Comparison of ENCODE assay signal across 20 cellular contexts in genomic region chr11:19436932-19437331, GRCh38.
DNase-seq lines count a peak whose midpoint lies in the region; ATAC-seq and TF ChIP-seq lines count a peak whose summit lies in the region.
"Had no signal": no experiment of that assay in that cellular context is flagged by ENCODE, and none has a peak within 500 bp of the region (broad histone marks: within the 10 kb centered on the region; RNA-seq: fewer than 3 reads in every experiment).

No MANE protein-coding gene starts in this region.

- H3K27me3 ChIP-seq in GM06990 (replicated peaks; ENCODE audit: control insufficient read depth, insufficient read depth, low read length) (no peaks in the 10 kb centered on the region), Karpas-422 (ENCODE audit: low read length) (no peaks in the 10 kb centered on the region)
- H3K27me3 ChIP-seq: ascending aorta had no signal

- H3K9me3 ChIP-seq in Karpas-422 (ENCODE audit: low read length) (no peaks in the 10 kb centered on the region), T-helper 17 cell (ENCODE audit: control insufficient read depth, low read length, poor library complexity, severe bottlenecking) (no peaks in the 10 kb centered on the region)
- H3K9me3 ChIP-seq: ascending aorta had no signal

- no peak overlapping the region for H3K27ac Mint-ChIP-seq in T-helper 17 cell
- H3K27ac Mint-ChIP-seq in Calu3 (ENCODE audit: unreplicated experiment) = no peak overlapping the region
- H3K27ac Mint-ChIP-seq: CD8-positive, alpha-beta T cell; IgD-negative memory B cell; stimulated activated naive CD8-positive, alpha-beta T cell treated with anti-CD3 and anti-CD28 coated beads, Interleukin-15, amount 100 ng/mL, for 72 hours had no signal

- no peak overlapping the region for H3K9ac ChIP-seq in Karpas-422 (ENCODE audit: low read length)

- H3K79me2 ChIP-seq in Karpas-422 (ENCODE audit: low read length) = no peaks in the 10 kb centered on the region

- H3K36me3 Mint-ChIP-seq in T-helper 17 cell (ENCODE audit: low read depth) = peaks cover 2% of the 10 kb centered on the region
- peaks cover 2% of the 10 kb centered on the region for H3K36me3 Mint-ChIP-seq in Calu3 (ENCODE audit: insufficient read depth, unreplicated experiment)
- H3K36me3 Mint-ChIP-seq: CD8-positive, alpha-beta T cell had no signal

- H3K4me1 Mint-ChIP-seq in T-helper 17 cell = no peaks in the 10 kb centered on the region
- peaks cover 46% of the 10 kb centered on the region for H3K4me1 Mint-ChIP-seq in Calu3 (ENCODE audit: low read depth, unreplicated experiment)

- peak; percentile 40 for ATAC-seq in GM18870 (IDR thresholded peaks at IDR 0.05; ENCODE audit: unreplicated experiment)
- ATAC-seq in HG02852 (IDR thresholded peaks at IDR 0.05; ENCODE audit: unreplicated experiment) = peak; percentile 29
- ATAC-seq in activated CD4-positive, CD25-positive, alpha-beta regulatory T cell treated with anti-CD3 and anti-CD28 coated beads, Interleukin-2, amount 50 U/mL, for 24 hours = no peak
- ATAC-seq in T-helper 17 cell = no peak
- ATAC-seq: CD8-positive, alpha-beta T cell; left lobe of liver; right cardiac atrium; stimulated activated naive CD8-positive, alpha-beta T cell treated with anti-CD3 and anti-CD28 coated beads, Interleukin-15, amount 100 ng/mL, for 72 hours had no signal

- peak; percentile 43 for DNase-seq in GM06990 (ENCODE audit: extremely low read depth, insufficient read length)
- peak; percentile 46 for DNase-seq in Karpas-422
- DNase-seq in T-helper 17 cell = no peak
- no peak for DNase-seq in NCI-H187 treated with DMSO at 0.1 percent for 48 hours (lab: John Stamatoyannopoulos, UW)
- no peak for DNase-seq in Calu3
- DNase-seq: activated effector memory CD4-positive, alpha-beta T cell treated with anti-CD3 and anti-CD28 coated beads, Interleukin-2, amount 50 U/mL, for 16 hours; CD8-positive, alpha-beta T cell; NCI-H1105 treated with DMSO at 0.1 percent for 48 hours; NCI-H2171 treated with DMSO at 0.1 percent for 48 hours; NCI-H774; nucleus accumbens; right cardiac atrium; Right ventricle myocardium superior; stimulated activated naive CD8-positive, alpha-beta T cell treated with anti-CD3 and anti-CD28 coated beads, Interleukin-15, amount 100 ng/mL, for 72 hours had no signal

- no peak overlapping the region for H2AFZ ChIP-seq in Karpas-422 (ENCODE audit: low read length)

- H3K36me3 ChIP-seq in GM06990 (ENCODE audit: control insufficient read depth, insufficient read depth, low read length) (no peaks in the 10 kb centered on the region), Karpas-422 (ENCODE audit: insufficient read depth, low read length) (no peaks in the 10 kb centered on the region)
- H3K36me3 ChIP-seq: ascending aorta had no signal

- no peak overlapping the region for H3K4me3 ChIP-seq in GM06990 (replicated peaks; ENCODE audit: low read depth, low read length)
- H3K4me3 ChIP-seq in Karpas-422 (ENCODE audit: low read length) = no peak overlapping the region
- H3K4me3 ChIP-seq: ascending aorta had no signal

- H4K20me1 ChIP-seq in Karpas-422 (ENCODE audit: insufficient read depth, low read depth, low read length) = no peaks in the 10 kb centered on the region

- intact Hi-C loops in Calu3 (cut with micrococcal nuclease; ENCODE audit: unreplicated experiment) = loop anchor here (5.0 kb wide), 1 partner anchor 65 kb away; no protein-coding TSS in a partner anchor

- no peaks in the 10 kb centered on the region for H3K9me2 ChIP-seq in Karpas-422 (replicated peaks; ENCODE audit: insufficient read depth, low read length)

- BruUV-seq in Calu3 (replicated peaks; lab: Mats Ljungman, UMichigan) = no TSS peak

- TF ChIP-seq CTCF in GM06990 (IDR thresholded peaks at IDR 0.05; ENCODE audit: insufficient read depth, low read length, poor library complexity, severe bottlenecking) = no peak
- TF ChIP-seq CTCF in Calu3 (IDR thresholded peaks at IDR 0.05; ENCODE audit: unreplicated experiment) = no peak

- no peak overlapping the region for H3K27ac ChIP-seq in Karpas-422 (ENCODE audit: low read length)
- H3K27ac ChIP-seq: ascending aorta had no signal

- CTCF ChIA-PET in Calu3 (lab: Charles Lee) = no interaction called here

- H3K27me3 Mint-ChIP-seq in T-helper 17 cell (peaks cover 42% of the 10 kb centered on the region), Calu3 (ENCODE audit: unreplicated experiment) (peaks cover 59% of the 10 kb centered on the region)

- H3K4me2 ChIP-seq in Karpas-422 (ENCODE audit: low read depth, low read length, poor library complexity, severe bottlenecking) = no peak overlapping the region

- peaks cover 33% of the 10 kb centered on the region for H3K4me1 ChIP-seq in Karpas-422 (ENCODE audit: low read length)
- H3K4me1 ChIP-seq: ascending aorta had no signal

- H3K4me3 Mint-ChIP-seq in T-helper 17 cell (no peak overlapping the region), Calu3 (ENCODE audit: low read depth, unreplicated experiment) (no peak overlapping the region)
- H3K4me3 Mint-ChIP-seq: CD8-positive, alpha-beta T cell; stimulated activated naive CD8-positive, alpha-beta T cell treated with anti-CD3 and anti-CD28 coated beads, Interleukin-15, amount 100 ng/mL, for 72 hours had no signal

- peaks cover 3% of the 10 kb centered on the region for H3K9me3 Mint-ChIP-seq in Calu3 (ENCODE audit: low read depth, unreplicated experiment)
- H3K9me3 Mint-ChIP-seq: CD8-positive, alpha-beta T cell; IgD-negative memory B cell had no signal

Comparison
In these comparisons a context has a peak if more than half of its experiments do, and no peak if none do; other contexts are left out.
1. DNase-seq: peak in GM06990 (single experiment) and Karpas-422 (single experiment); none in T-helper 17 cell (0 of 3), NCI-H187 treated with DMSO at 0.1 percent for 48 hours (single experiment) and Calu3 (single experiment).
2. ATAC-seq: peak in GM18870 (single experiment) and HG02852 (single experiment); none in activated CD4-positive, CD25-positive, alpha-beta regulatory T cell treated with anti-CD3 and anti-CD28 coated beads, Interleukin-2, amount 50 U/mL, for 24 hours (0 of 2) and T-helper 17 cell (single experiment).